In the genomic region with DNA sequence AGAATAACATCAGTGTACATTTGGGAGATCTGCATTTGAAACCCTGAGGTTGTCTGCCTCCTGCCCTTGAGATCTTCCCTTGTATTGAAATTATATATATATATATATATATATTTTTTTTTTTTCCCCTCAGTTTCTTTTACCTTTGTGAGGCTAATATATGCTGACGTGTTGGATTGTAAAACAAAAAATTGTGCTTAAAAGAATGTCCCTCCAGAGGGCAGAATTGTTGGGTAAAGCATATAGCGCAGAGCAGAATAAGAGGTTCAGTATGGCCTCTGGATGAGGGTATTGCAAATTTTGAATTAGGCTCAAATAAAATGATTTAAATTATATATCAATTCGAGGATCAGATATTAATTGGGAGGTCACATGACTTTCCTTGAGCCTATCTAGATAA, we compare ENCODE assay signal across 1 cellular context.
TF ChIP-seq lines count a peak whose summit lies in the region.

No MANE protein-coding gene starts in this region.

TF ChIP-seq in SK-N-SH, 30 proteins besides CTCF, POLR2A, EP300 and RAD21:
- TF ChIP-seq, protein P1, sequence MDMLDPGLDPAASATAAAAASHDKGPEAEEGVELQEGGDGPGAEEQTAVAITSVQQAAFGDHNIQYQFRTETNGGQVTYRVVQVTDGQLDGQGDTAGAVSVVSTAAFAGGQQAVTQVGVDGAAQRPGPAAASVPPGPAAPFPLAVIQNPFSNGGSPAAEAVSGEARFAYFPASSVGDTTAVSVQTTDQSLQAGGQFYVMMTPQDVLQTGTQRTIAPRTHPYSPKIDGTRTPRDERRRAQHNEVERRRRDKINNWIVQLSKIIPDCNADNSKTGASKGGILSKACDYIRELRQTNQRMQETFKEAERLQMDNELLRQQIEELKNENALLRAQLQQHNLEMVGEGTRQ (IDR thresholded peaks at IDR 0.05; ENCODE audit: borderline replicate concordance, low read depth, low read length), result no peak
- no peak for TF ChIP-seq YY1 (IDR thresholded peaks at IDR 0.05; ENCODE audit: low read depth)
- TF ChIP-seq, protein P2, sequence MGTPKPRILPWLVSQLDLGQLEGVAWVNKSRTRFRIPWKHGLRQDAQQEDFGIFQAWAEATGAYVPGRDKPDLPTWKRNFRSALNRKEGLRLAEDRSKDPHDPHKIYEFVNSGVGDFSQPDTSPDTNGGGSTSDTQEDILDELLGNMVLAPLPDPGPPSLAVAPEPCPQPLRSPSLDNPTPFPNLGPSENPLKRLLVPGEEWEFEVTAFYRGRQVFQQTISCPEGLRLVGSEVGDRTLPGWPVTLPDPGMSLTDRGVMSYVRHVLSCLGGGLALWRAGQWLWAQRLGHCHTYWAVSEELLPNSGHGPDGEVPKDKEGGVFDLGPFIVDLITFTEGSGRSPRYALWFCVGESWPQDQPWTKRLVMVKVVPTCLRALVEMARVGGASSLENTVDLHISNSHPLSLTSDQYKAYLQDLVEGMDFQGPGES (IDR thresholded peaks at IDR 0.05; ENCODE audit: low read depth, low read length), result no peak
- TF ChIP-seq MEF2A (IDR thresholded peaks at IDR 0.05; ENCODE audit: borderline replicate concordance, low read depth), result no peak
- TF ChIP-seq SMC3 (IDR thresholded peaks at IDR 0.05; ENCODE audit: low read depth, low read length), result no peak
- no peak for TF ChIP-seq TEAD4 (IDR thresholded peaks at IDR 0.05; ENCODE audit: borderline replicate concordance, insufficient read depth)
- no peak for TF ChIP-seq ZBTB33 (IDR thresholded peaks at IDR 0.05; ENCODE audit: borderline replicate concordance, low read depth)
- TF ChIP-seq MXI1 (IDR thresholded peaks at IDR 0.05; ENCODE audit: low read depth, low read length), result no peak
- TF ChIP-seq CHD2 (IDR thresholded peaks at IDR 0.05; ENCODE audit: low read length, partially characterized antibody), result no peak
- TF ChIP-seq ELF1 (IDR thresholded peaks at IDR 0.05), result no peak
- no peak for TF ChIP-seq GABPA (IDR thresholded peaks at IDR 0.05; ENCODE audit: low read depth)
- TF ChIP-seq, protein P3, sequence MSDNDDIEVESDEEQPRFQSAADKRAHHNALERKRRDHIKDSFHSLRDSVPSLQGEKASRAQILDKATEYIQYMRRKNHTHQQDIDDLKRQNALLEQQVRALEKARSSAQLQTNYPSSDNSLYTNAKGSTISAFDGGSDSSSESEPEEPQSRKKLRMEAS (IDR thresholded peaks at IDR 0.05; ENCODE audit: low read depth), result no peak
- no peak for TF ChIP-seq JUND (IDR thresholded peaks at IDR 0.05)
- no peak for TF ChIP-seq GATA2 (CRISPR knock-in tag; IDR thresholded peaks at IDR 0.05)
- TF ChIP-seq TAF1 (IDR thresholded peaks at IDR 0.05; ENCODE audit: borderline replicate concordance, low read depth, low read length), result no peak
- TF ChIP-seq USF1 (IDR thresholded peaks at IDR 0.05; ENCODE audit: borderline replicate concordance, low read depth), result no peak
- no peak for TF ChIP-seq FOXM1 (IDR thresholded peaks at IDR 0.05; ENCODE audit: low read depth)
- TF ChIP-seq SIN3A (IDR thresholded peaks at IDR 0.05; ENCODE audit: borderline replicate concordance, low read depth, low read length), result no peak
- TF ChIP-seq TCF12 (IDR thresholded peaks at IDR 0.05), result no peak
